In genomic region chr7:85185355-85186082, GRCh38 we compare ENCODE assay signal across 8 cellular contexts.
DNase-seq lines count a peak whose midpoint lies in the region; ATAC-seq and TF ChIP-seq lines count a peak whose summit lies in the region.

No MANE protein-coding gene starts in this region.

- ATAC-seq in GM18520 (IDR thresholded peaks at IDR 0.05; ENCODE audit: unreplicated experiment) (no peak), GM21515 (IDR thresholded peaks at IDR 0.05; ENCODE audit: unreplicated experiment) (no peak)

- peak; percentile 30 for TF ChIP-seq CTCF in choroid plexus epithelial cell (conservative IDR thresholded peaks at IDR 0.05; ENCODE audit: low read depth, low read length)

- peaks cover 0 to 23% (median 22%) of the 10 kb centered on the region in 5 donors for H3K4me1 ChIP-seq in subcutaneous abdominal adipose tissue (ENCODE audit: control insufficient read depth in 5 of 5, insufficient read depth in 5 of 5, low read length in 5 of 5)

- no peaks in the 10 kb centered on the region for H3K36me3 ChIP-seq in subcutaneous abdominal adipose tissue (ENCODE audit: control insufficient read depth in 5 of 5, insufficient read depth in 5 of 5, low read length in 5 of 5)

- no peaks in the 10 kb centered on the region for H3K9me3 ChIP-seq in subcutaneous abdominal adipose tissue (ENCODE audit: control insufficient read depth in 5 of 5, low read length in 5 of 5)

- H3K9ac ChIP-seq in subcutaneous abdominal adipose tissue (ENCODE audit: low read length in 5 of 5) = peak overlapping the region in 2 of 5 donors; percentile 31 to 32

- peaks cover 2 to 16% (median 10%) of the 10 kb centered on the region in 5 donors for H3K27me3 ChIP-seq in subcutaneous abdominal adipose tissue (ENCODE audit: control insufficient read depth in 5 of 5, insufficient read depth in 4 of 5, low read length in 5 of 5)

- DNase-seq in EL (peak; percentile 87), NCI-H1417 (lab: John Stamatoyannopoulos, UW) (peak; percentile 28 to 90 (median 79)), choroid plexus epithelial cell (ENCODE audit: low read depth) (peak; percentile 55), left kidney (ENCODE audit: low read depth, low spot score) (peak; percentile 88)
- no peak for DNase-seq in central memory CD4-positive, alpha-beta T cell

- peak overlapping the region; percentile 31 for H3K27ac ChIP-seq in subcutaneous abdominal adipose tissue (ENCODE audit: low read depth, low read length)

- peak overlapping the region; percentile 52 for H3K4me3 ChIP-seq in choroid plexus epithelial cell (ENCODE audit: low read depth, low read length)
- peak overlapping the region; percentile 67 to 86 (median 74) for H3K4me3 ChIP-seq in subcutaneous abdominal adipose tissue (ENCODE audit: low read depth in 1 of 5, low read length in 5 of 5)
